11 cellular contexts compared by ENCODE assay signal in the genomic region with DNA sequence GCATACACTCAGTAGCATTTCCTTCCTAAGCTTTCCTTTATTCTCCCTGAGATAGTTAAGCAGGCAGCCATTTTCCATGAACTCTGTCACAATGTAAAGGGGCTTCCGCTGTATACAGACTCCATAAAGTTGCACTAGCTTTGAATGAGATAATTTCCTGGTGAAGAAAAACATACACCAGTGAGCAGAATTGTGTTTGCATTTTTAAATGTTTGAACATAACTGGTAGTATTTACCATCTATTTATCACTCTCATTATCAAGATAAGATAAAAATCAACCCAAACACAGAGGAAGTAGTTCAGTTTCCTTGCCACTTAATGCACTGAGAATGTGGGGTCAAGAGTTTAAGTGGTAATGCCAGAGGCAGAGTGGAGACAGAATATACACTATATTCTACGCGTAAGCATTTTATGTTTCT. TPM values are rescaled to one million over a fixed set of nuclear protein-coding genes. Genes with fewer than 3 reads are reported as not detected.
DNase-seq lines count a peak whose midpoint lies in the region; ATAC-seq and TF ChIP-seq lines count a peak whose summit lies in the region.
"Had no signal": no experiment of that assay in that cellular context is flagged by ENCODE, and none has a peak within 500 bp of the region (broad histone marks: within the 10 kb centered on the region; RNA-seq: fewer than 3 reads in every experiment).

No MANE protein-coding gene starts in this region.

- intact Hi-C loops in left lung (cut with DNase I): no loop called here
- intact Hi-C loops in naive thymus-derived CD4-positive, alpha-beta T cell (cut with micrococcal nuclease): loop anchor here in 1 of 2 donors (10.0 kb wide), 1 partner anchor 395 kb away; no protein-coding TSS in a partner anchor

- POLR2A ChIA-PET in naive thymus-derived CD4-positive, alpha-beta T cell (lab: Charles Lee): no interaction called here

- H3K79me2 ChIP-seq in ACC112 (ENCODE audit: control insufficient read depth, insufficient read depth, low read length, unreplicated experiment): no peaks in the 10 kb centered on the region

- CTCF ChIA-PET in naive thymus-derived CD4-positive, alpha-beta T cell (lab: Charles Lee): no interaction called here

- peak overlapping the region; percentile 20; the same call in 1 of the 2 replicates for H3K4me3 ChIP-seq in ACC112 (ENCODE audit: low read depth, low read length)
- H3K4me3 ChIP-seq in left lung: no peak overlapping the region
- H3K4me3 ChIP-seq in naive thymus-derived CD4-positive, alpha-beta T cell (ENCODE audit: low read length): no peak overlapping the region
- H3K4me3 ChIP-seq: lower lobe of right lung had no signal

- no peak for TF ChIP-seq CTCF in left lung (IDR thresholded peaks at IDR 0.05)

- H2AFZ ChIP-seq in ACC112 (ENCODE audit: low read length, unreplicated experiment): no peak overlapping the region

- peaks cover 22% of the 10 kb centered on the region for H3K36me3 Mint-ChIP-seq in activated naive CD8-positive, alpha-beta T cell treated with anti-CD3 and anti-CD28 coated beads for 36 hours
- H3K36me3 Mint-ChIP-seq in naive thymus-derived CD4-positive, alpha-beta T cell: peaks cover 9 to 62% (median 39%) of the 10 kb centered on the region in 5 donors

- peak; percentile 68 for ATAC-seq in left lung
- no peak for ATAC-seq in naive thymus-derived CD4-positive, alpha-beta T cell
- no peak for ATAC-seq in GM18867 (IDR thresholded peaks at IDR 0.05; ENCODE audit: unreplicated experiment)

- no peak overlapping the region for H3K4me3 Mint-ChIP-seq in activated naive CD8-positive, alpha-beta T cell treated with anti-CD3 and anti-CD28 coated beads for 36 hours
- peak overlapping the region in 1 of 10 donors; percentile 45 for H3K4me3 Mint-ChIP-seq in naive thymus-derived CD4-positive, alpha-beta T cell

- H3K4me1 Mint-ChIP-seq in activated naive CD8-positive, alpha-beta T cell treated with anti-CD3 and anti-CD28 coated beads for 36 hours: peaks cover 38% of the 10 kb centered on the region
- H3K4me1 Mint-ChIP-seq in naive thymus-derived CD4-positive, alpha-beta T cell: peaks cover 11 to 62% (median 32%) of the 10 kb centered on the region in 7 donors

- H3K27me3 Mint-ChIP-seq in activated naive CD8-positive, alpha-beta T cell treated with anti-CD3 and anti-CD28 coated beads for 36 hours: no peaks in the 10 kb centered on the region
- H3K27me3 Mint-ChIP-seq in naive thymus-derived CD4-positive, alpha-beta T cell: no peaks in the 10 kb centered on the region

- H3K9me3 Mint-ChIP-seq in activated naive CD8-positive, alpha-beta T cell treated with anti-CD3 and anti-CD28 coated beads for 36 hours: no peaks in the 10 kb centered on the region
- H3K9me3 Mint-ChIP-seq in naive thymus-derived CD4-positive, alpha-beta T cell: peaks cover 0 to 2% (median 0%) of the 10 kb centered on the region in 11 donors

- DNase-seq in HPDE6-E6E7 (ENCODE audit: extremely low spot score) (peak; percentile 19), left lung (no peak), NCI-H69 (lab: John Stamatoyannopoulos, UW) (no peak)
- no peak for DNase-seq in activated naive CD8-positive, alpha-beta T cell treated with anti-CD3 and anti-CD28 coated beads for 36 hours
- DNase-seq in naive thymus-derived CD4-positive, alpha-beta T cell: no peak
- DNase-seq in stimulated activated naive CD4-positive, alpha-beta T cell treated with Interleukin-2 at 50 U/mL for 16 hours (lab: John Stamatoyannopoulos, UW): no peak
- DNase-seq: lower lobe of right lung, NCI-H1417 treated with DMSO at 0.1 percent for 48 hours, small intestine had no signal

- peak overlapping the region; percentile 31; the same call in 1 of the 2 replicates for H3K27ac ChIP-seq in ACC112 (ENCODE audit: low read depth, low read length)
- no peak overlapping the region for H3K27ac ChIP-seq in left lung
- H3K27ac ChIP-seq in naive thymus-derived CD4-positive, alpha-beta T cell (ENCODE audit: low read depth, low read length): no peak overlapping the region
- H3K27ac ChIP-seq: lower lobe of right lung had no signal

- peaks cover 25% of the 10 kb centered on the region for H3K4me1 ChIP-seq in ACC112 (ENCODE audit: control insufficient read depth, insufficient read depth, low read length, unreplicated experiment)
- no peaks in the 10 kb centered on the region for H3K4me1 ChIP-seq in left lung
- H3K4me1 ChIP-seq in naive thymus-derived CD4-positive, alpha-beta T cell (ENCODE audit: control insufficient read depth in 2 of 2, insufficient read depth in 2 of 2, low read length in 2 of 2): no peaks in the 10 kb centered on the region
- H3K4me1 ChIP-seq: lower lobe of right lung had no signal

- H3K36me3 ChIP-seq in ACC112 (ENCODE audit: insufficient read depth, low read length) (no peaks in the 10 kb centered on the region), left lung (no peaks in the 10 kb centered on the region)
- peaks cover 0 to 66% (median 6%) of the 10 kb centered on the region in 3 experiments for H3K36me3 ChIP-seq in naive thymus-derived CD4-positive, alpha-beta T cell (ENCODE audit: control insufficient read depth in 2 of 3, insufficient read depth in 3 of 3, low read length in 3 of 3)
- H3K36me3 ChIP-seq: lower lobe of right lung had no signal

- H3K9me3 ChIP-seq in left lung: no peaks in the 10 kb centered on the region
- H3K9me3 ChIP-seq in naive thymus-derived CD4-positive, alpha-beta T cell (ENCODE audit: control insufficient read depth in 2 of 3, low read length in 3 of 3): no peaks in the 10 kb centered on the region
- H3K9me3 ChIP-seq: lower lobe of right lung had no signal

- H3K27ac Mint-ChIP-seq in activated naive CD8-positive, alpha-beta T cell treated with anti-CD3 and anti-CD28 coated beads for 36 hours: peak overlapping the region; percentile 37
- H3K27ac Mint-ChIP-seq in naive thymus-derived CD4-positive, alpha-beta T cell: peak overlapping the region in 4 of 9 donors; percentile 40 to 74 (median 60)

- H3K27me3 ChIP-seq in ACC112 (ENCODE audit: insufficient read depth, low read length) (no peaks in the 10 kb centered on the region), left lung (no peaks in the 10 kb centered on the region)
- no peaks in the 10 kb centered on the region for H3K27me3 ChIP-seq in naive thymus-derived CD4-positive, alpha-beta T cell (ENCODE audit: control insufficient read depth in 2 of 2, insufficient read depth in 2 of 2, low read length in 2 of 2)

RNA-seq across cellular contexts. Expression of gene TXK, which starts 54.1 kb away (rescaled TPM):
- total RNA-seq in activated naive CD8-positive, alpha-beta T cell treated with anti-CD3 and anti-CD28 coated beads for 36 hours: 10 to 100 TPM; 13.3 to 14.2 TPM
- 1 to 10 TPM; 2.4 to 3.0 TPM for total RNA-seq in left lung
- 100 to 1,000 TPM in 4 of 5 experiments, 10 to 100 TPM in 1; 35.5 to 128 (median 117) TPM for total RNA-seq in naive thymus-derived CD4-positive, alpha-beta T cell
- 10 to 100 TPM; 56.6 to 80.9 TPM for polyA plus RNA-seq in naive thymus-derived CD4-positive, alpha-beta T cell
